Comparison of ENCODE assay signal across 8 cellular contexts in the genomic region with DNA sequence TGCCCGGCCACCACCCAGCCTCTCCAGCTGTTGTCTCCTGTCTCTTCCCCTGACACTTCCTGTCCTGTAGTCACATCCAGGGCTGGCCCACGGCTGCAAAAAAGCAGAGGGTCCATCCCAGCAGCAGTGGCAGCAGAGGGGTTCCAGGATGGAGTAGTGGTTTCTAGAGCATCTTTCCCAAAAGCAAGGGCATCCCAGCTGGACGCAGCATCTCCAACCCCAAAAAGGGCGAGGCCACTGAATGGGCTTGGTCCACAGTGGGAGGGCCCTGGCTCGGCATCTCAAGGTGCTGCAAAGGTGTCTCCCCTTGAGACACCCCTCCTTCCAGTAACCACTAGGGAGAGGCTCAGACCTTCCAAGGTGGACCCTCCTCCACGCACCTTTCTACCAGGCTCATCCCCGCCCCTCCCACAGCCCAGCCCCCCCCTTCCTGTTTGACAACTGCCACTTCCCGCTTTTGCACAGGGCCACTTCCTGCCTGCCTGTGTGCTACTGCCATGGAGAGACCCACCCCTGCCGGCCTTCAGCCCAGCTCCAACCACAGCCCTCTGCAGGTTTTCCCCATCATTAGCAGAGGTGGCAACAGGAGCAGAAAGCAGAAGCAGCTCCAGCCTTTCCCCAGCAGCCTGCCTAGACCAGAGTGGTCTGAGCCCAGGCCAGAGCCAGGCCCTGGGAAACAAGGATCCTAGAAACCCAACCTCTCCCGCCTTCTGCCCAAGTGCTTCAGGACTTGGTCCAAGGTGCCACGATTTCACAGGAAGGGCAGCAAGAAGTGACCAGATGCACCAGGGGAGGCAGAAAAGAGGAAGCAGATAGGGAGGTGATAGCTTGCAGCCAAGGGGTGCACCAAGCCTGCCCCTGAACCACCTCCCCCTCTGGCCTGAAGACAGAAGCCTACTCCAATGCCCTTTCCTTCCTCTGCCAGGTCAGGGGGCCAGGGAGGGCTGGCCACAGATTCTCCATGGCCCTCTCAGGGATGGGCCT. TPM values are rescaled to one million over a fixed set of nuclear protein-coding genes. Genes with fewer than 3 reads are reported as not detected.
DNase-seq lines count a peak whose midpoint lies in the region; ATAC-seq and TF ChIP-seq lines count a peak whose summit lies in the region.

No MANE protein-coding gene starts in this region.

- DNase-seq in activated CD4-positive, alpha-beta T cell treated with anti-CD3 and anti-CD28 coated beads, Interleukin-2, amount 50 U/mL, for 1 hour: peak; percentile 28
- peak; percentile 30 to 51 (median 36) for DNase-seq in stimulated activated naive CD4-positive, alpha-beta T cell (lab: John Stamatoyannopoulos, UW)
- DNase-seq in NCI-H1417 treated with DMSO at 0.1 percent for 48 hours (lab: John Stamatoyannopoulos, UW) (no peak), glutamatergic neuron (no peak), ovary (no peak)

- H3K27ac ChIP-seq in gastroesophageal sphincter (peak overlapping the region; percentile 21 to 90 (median 88)), ovary (no peak overlapping the region)

- TF ChIP-seq POLR2A in gastroesophageal sphincter (IDR thresholded peaks at IDR 0.05) (no peak), ovary (IDR thresholded peaks at IDR 0.05) (no peak)

- intact Hi-C loops in ovary (cut with DNase I): no loop called here

- ATAC-seq in GM19372 (IDR thresholded peaks at IDR 0.05; ENCODE audit: low read depth, unreplicated experiment): peak; percentile 73
- ATAC-seq in HG03571 (IDR thresholded peaks at IDR 0.05; ENCODE audit: unreplicated experiment): peak; percentile 64
- peak; percentile 42 for ATAC-seq in gastroesophageal sphincter

- H3K27me3 ChIP-seq in gastroesophageal sphincter: no peaks in the 10 kb centered on the region
- no peaks in the 10 kb centered on the region for H3K27me3 ChIP-seq in ovary

- peaks cover 31% of the 10 kb centered on the region for H3K4me1 Mint-ChIP-seq in glutamatergic neuron (ENCODE audit: low read depth, unreplicated experiment)

- H3K4me3 Mint-ChIP-seq in glutamatergic neuron (ENCODE audit: unreplicated experiment): no peak overlapping the region

- WGBS in gastroesophageal sphincter (ENCODE audit: low coverage in 1 of 2), 2 donors: 33 to 40% methylated on average over 1 of the region's 11 CpGs
- WGBS in ovary, 3 donors: 80 to 86% (median 84%) methylated on average over 11 of the region's 11 CpGs

- TF ChIP-seq CTCF in gastroesophageal sphincter (IDR thresholded peaks at IDR 0.05): no peak
- TF ChIP-seq CTCF in glutamatergic neuron (IDR thresholded peaks at IDR 0.05; ENCODE audit: partially characterized antibody, unreplicated experiment): no peak
- TF ChIP-seq CTCF in ovary (IDR thresholded peaks at IDR 0.05): no peak

- peaks cover 3% of the 10 kb centered on the region for H3K36me3 Mint-ChIP-seq in glutamatergic neuron (ENCODE audit: unreplicated experiment)

- H3K9me3 ChIP-seq in gastroesophageal sphincter (no peaks in the 10 kb centered on the region), ovary (no peaks in the 10 kb centered on the region)

- TF ChIP-seq EP300 in gastroesophageal sphincter (IDR thresholded peaks at IDR 0.05) (no peak), ovary (IDR thresholded peaks at IDR 0.05) (no peak)

- H3K4me3 ChIP-seq in gastroesophageal sphincter (peak overlapping the region in 1 of 2 donors; percentile 6), ovary (no peak overlapping the region)

- H3K9me3 Mint-ChIP-seq in glutamatergic neuron (ENCODE audit: unreplicated experiment): peaks cover 3% of the 10 kb centered on the region

- peaks cover 8% of the 10 kb centered on the region for H3K27me3 Mint-ChIP-seq in glutamatergic neuron (ENCODE audit: unreplicated experiment)

- H3K36me3 ChIP-seq in gastroesophageal sphincter: peaks cover 0 to 36% of the 10 kb centered on the region in 2 donors
- H3K36me3 ChIP-seq in ovary: no peaks in the 10 kb centered on the region

- H3K27ac Mint-ChIP-seq in glutamatergic neuron (ENCODE audit: unreplicated experiment): no peak overlapping the region

- H3K4me1 ChIP-seq in gastroesophageal sphincter (peaks cover 15 to 100% (median 39%) of the 10 kb centered on the region in 3 donors), ovary (ENCODE audit: insufficient read depth) (no peaks in the 10 kb centered on the region)

RNA-seq across cellular contexts. Expression of gene CAMK2G, which starts 8.6 kb away (rescaled TPM):
- total RNA-seq in gastroesophageal sphincter (100 to 1,000 TPM in 3 of 4 donors, 10 to 100 TPM in 1; 82.3 to 207 (median 155) TPM), glutamatergic neuron (ENCODE audit: unreplicated experiment) (25.9 TPM), ovary (10 to 100 TPM in 6 of 7 donors, 1 to 10 TPM in 1; 9.8 to 25.0 (median 16.7) TPM)
- polyA plus RNA-seq in ovary: 10 to 100 TPM; 12.6 to 42.9 TPM

RNA-seq across cellular contexts. Expression of gene PLAU, which starts 45.2 kb away (rescaled TPM):
- total RNA-seq in gastroesophageal sphincter: 10 to 100 TPM in 1 of 4 donors, 1 to 10 TPM in 3; 1.1 to 43.3 (median 8.3) TPM
- 0.59 TPM for total RNA-seq in glutamatergic neuron (ENCODE audit: unreplicated experiment)
- total RNA-seq in ovary: 1 to 10 TPM in 4 of 7 donors, under 1 TPM in 3; 0.24 to 7.6 (median 4.6) TPM
- 10 to 100 TPM in 1 of 2 donors, 1 to 10 TPM in 1; 1.7 to 12.6 TPM for polyA plus RNA-seq in ovary

RNA-seq across cellular contexts. Expression of gene NDST2, which starts 54.4 kb away (rescaled TPM):
- total RNA-seq in gastroesophageal sphincter (10 to 100 TPM; 17.9 to 53.9 (median 25.7) TPM), glutamatergic neuron (ENCODE audit: unreplicated experiment) (34.4 TPM), ovary (10 to 100 TPM; 24.4 to 37.5 (median 30.5) TPM)
- polyA plus RNA-seq in ovary: 10 to 100 TPM; 16.7 to 17.0 TPM

Comparison
In these comparisons a context has a peak if more than half of its experiments do, and no peak if none do; other contexts are left out.
1. DNase-seq: peak in activated CD4-positive, alpha-beta T cell treated with anti-CD3 and anti-CD28 coated beads, Interleukin-2, amount 50 U/mL, for 1 hour (single experiment) and stimulated activated naive CD4-positive, alpha-beta T cell (6 of 6); none in NCI-H1417 treated with DMSO at 0.1 percent for 48 hours (single experiment), glutamatergic neuron (single experiment) and ovary (0 of 5).
2. H3K27ac ChIP-seq: peak in gastroesophageal sphincter (4 of 4); none in ovary (0 of 2).
3. Peak in every context shown above with its lines, with median percentiles within 50 percentile points of each other: ATAC-seq.